2 cellular contexts compared by ENCODE assay signal in genomic region chr16:88309905-88310259, GRCh38.
TF ChIP-seq lines count a peak whose summit lies in the region.

No MANE protein-coding gene starts in this region.

TF ChIP-seq in HCT116, 20 proteins besides CTCF, POLR2A, EP300 and RAD21 (continued from another document):
- no peak for TF ChIP-seq REST (IDR thresholded peaks at IDR 0.05; ENCODE audit: low read depth)
- no peak for TF ChIP-seq ATF3 (IDR thresholded peaks at IDR 0.05)
- no peak for TF ChIP-seq JUND (IDR thresholded peaks at IDR 0.05)
- TF ChIP-seq ZBTB33 (IDR thresholded peaks at IDR 0.05; ENCODE audit: extremely low read depth, insufficient replicate concordance, low read length): no peak
- TF ChIP-seq SP1 (IDR thresholded peaks at IDR 0.05; ENCODE audit: low read depth): no peak
- no peak for TF ChIP-seq SIN3A (IDR thresholded peaks at IDR 0.05; ENCODE audit: low read depth)
- no peak for TF ChIP-seq CEBPB (IDR thresholded peaks at IDR 0.05; ENCODE audit: low read depth)
- no peak for TF ChIP-seq EZH2phosphoT487 (IDR thresholded peaks at IDR 0.05; ENCODE audit: borderline replicate concordance)
- TF ChIP-seq EGR1 (IDR thresholded peaks at IDR 0.05; ENCODE audit: low read depth): no peak
- no peak for TF ChIP-seq MAX (IDR thresholded peaks at IDR 0.05)
- no peak for TF ChIP-seq ZNF274 (IDR thresholded peaks at IDR 0.05; ENCODE audit: low read depth, low read length)
- TF ChIP-seq SRF (IDR thresholded peaks at IDR 0.05; ENCODE audit: low read depth): no peak
- no peak for TF ChIP-seq ELF1 (IDR thresholded peaks at IDR 0.05; ENCODE audit: borderline replicate concordance, low read depth)
- TF ChIP-seq POLR2AphosphoS5 (IDR thresholded peaks at IDR 0.05; ENCODE audit: low read depth, low read length): no peak
- TF ChIP-seq CBX3 (IDR thresholded peaks at IDR 0.05; ENCODE audit: low read depth): no peak
- TF ChIP-seq FOSL1 (IDR thresholded peaks at IDR 0.05; ENCODE audit: low read depth): no peak
- TF ChIP-seq YY1 (IDR thresholded peaks at IDR 0.05; ENCODE audit: extremely low read depth, insufficient replicate concordance, low read depth, low read length): no peak

TF ChIP-seq in WTC11, 78 proteins besides CTCF, POLR2A, EP300 and RAD21 (continued from another document):
- no peak for TF ChIP-seq ATF3 (CRISPR knock-in tag; conservative IDR thresholded peaks at IDR 0.05)
- TF ChIP-seq IRF2 (CRISPR knock-in tag; IDR thresholded peaks at IDR 0.05; ENCODE audit: borderline replicate concordance, low read depth): no peak
- no peak for TF ChIP-seq ZNF532 (CRISPR knock-in tag; IDR thresholded peaks at IDR 0.05; ENCODE audit: borderline replicate concordance)
- TF ChIP-seq TP53 (CRISPR knock-in tag; IDR thresholded peaks at IDR 0.05): no peak
- TF ChIP-seq ARID4B (CRISPR knock-in tag; IDR thresholded peaks at IDR 0.05; ENCODE audit: borderline replicate concordance): no peak
